In the genomic region with DNA sequence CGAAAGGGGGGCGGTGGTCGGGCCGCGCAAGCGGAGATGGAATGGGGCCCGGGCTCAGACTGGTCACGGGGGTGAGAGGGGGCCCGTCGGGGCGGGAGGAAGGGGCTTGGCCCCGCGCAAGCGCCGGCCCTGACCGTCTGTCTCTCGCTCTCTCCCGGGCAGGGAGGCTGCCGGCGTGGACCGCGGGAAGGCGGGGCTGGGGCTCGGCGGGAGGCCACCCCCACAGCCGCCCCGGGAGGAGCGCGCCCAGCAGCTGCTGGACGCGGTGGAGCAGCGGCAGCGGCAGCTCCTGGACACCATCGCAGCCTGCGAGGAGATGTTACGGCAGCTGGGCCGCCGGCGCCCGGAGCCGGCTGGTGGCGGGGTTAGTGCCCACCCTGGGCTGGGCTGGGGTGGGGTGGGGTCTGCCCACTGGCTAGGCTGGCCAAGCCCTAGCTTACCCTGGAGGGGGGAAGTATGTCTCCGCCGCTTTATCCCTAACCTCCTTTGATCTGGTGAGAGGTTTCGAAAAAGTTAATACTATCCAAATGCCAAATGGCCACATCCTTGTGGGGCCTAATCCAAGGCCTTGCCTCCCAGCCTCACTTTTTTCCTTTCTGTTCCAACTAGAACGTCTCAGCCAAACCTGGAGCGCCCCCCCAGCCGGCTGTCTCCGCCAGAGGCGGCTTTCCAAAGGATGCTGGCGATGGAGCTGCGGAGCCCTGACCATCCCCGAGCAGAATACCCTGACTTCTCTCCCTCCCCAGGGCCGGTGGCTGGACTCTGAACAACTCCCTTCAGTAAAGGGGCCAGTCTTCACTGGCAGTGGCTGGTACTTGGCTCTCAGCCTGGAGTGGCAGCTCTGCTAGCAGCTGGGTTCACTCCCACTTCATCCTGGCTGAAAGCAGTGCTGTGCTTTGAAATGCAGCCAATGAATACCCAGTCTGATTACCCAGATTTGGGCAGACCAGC, we compare ENCODE assay signal across 9 cellular contexts. TPM values are rescaled to one million over a fixed set of nuclear protein-coding genes. Genes with fewer than 3 reads are reported as not detected.
A peak's percentile ranks its signal among the peaks of the same experiment; 100 is the strongest.
DNase-seq lines count a peak whose midpoint lies in the region; ATAC-seq, FAIRE-seq and TF ChIP-seq lines count a peak whose summit lies in the region.
"Had no signal": no experiment of that assay in that cellular context is flagged by ENCODE, and none has a peak within 500 bp of the region (broad histone marks: within the 10 kb centered on the region; RNA-seq: fewer than 3 reads in every experiment).

No MANE protein-coding gene starts in this region.

- peak; percentile 25 for ATAC-seq in HG03196 (IDR thresholded peaks at IDR 0.05; ENCODE audit: unreplicated experiment)

- peaks cover 11% of the 10 kb centered on the region for H3K36me3 Mint-ChIP-seq in activated naive CD4-positive, alpha-beta T cell treated with anti-CD3 and anti-CD28 coated beads, Interleukin-2, amount 50 U/mL, for 24 hours
- peaks cover 29% of the 10 kb centered on the region for H3K36me3 Mint-ChIP-seq in nephron progenitor cell (ENCODE audit: low read depth)

- no peak for FAIRE-seq in frontal cortex (lab: Jason Lieb, UNC)
- FAIRE-seq: endometrium had no signal

- no peak for TF ChIP-seq CTCF in nephron progenitor cell (IDR thresholded peaks at IDR 0.05)

- peak overlapping the region; percentile 90 for H3K27ac Mint-ChIP-seq in activated naive CD4-positive, alpha-beta T cell treated with anti-CD3 and anti-CD28 coated beads, Interleukin-2, amount 50 U/mL, for 24 hours
- peak overlapping the region; percentile 93 for H3K27ac Mint-ChIP-seq in nephron progenitor cell

- DNase-seq in Caki2 (ENCODE audit: low read depth) (peak; percentile 64), GM19238 (ENCODE audit: insufficient read length, low spot score) (peak; percentile 65), NCI-H510A treated with DMSO at 0.1 percent for 48 hours (lab: John Stamatoyannopoulos, UW) (peak; percentile 100), frontal cortex (ENCODE audit: low spot score in 2 of 2) (peak; percentile 78 to 84), nephron progenitor cell (peak; percentile 85)
- DNase-seq in activated effector memory CD4-positive, alpha-beta T cell treated with anti-CD3 and anti-CD28 coated beads, Interleukin-2, amount 50 U/mL, for 16 hours: no peak

- no peaks in the 10 kb centered on the region for H3K9me3 Mint-ChIP-seq in activated naive CD4-positive, alpha-beta T cell treated with anti-CD3 and anti-CD28 coated beads, Interleukin-2, amount 50 U/mL, for 24 hours
- H3K9me3 Mint-ChIP-seq in nephron progenitor cell: no peaks in the 10 kb centered on the region

- H3K4me3 Mint-ChIP-seq in activated naive CD4-positive, alpha-beta T cell treated with anti-CD3 and anti-CD28 coated beads, Interleukin-2, amount 50 U/mL, for 24 hours: peak overlapping the region; percentile 96
- H3K4me3 Mint-ChIP-seq in nephron progenitor cell: peak overlapping the region; percentile 92

- peaks cover 41% of the 10 kb centered on the region for H3K4me1 Mint-ChIP-seq in activated naive CD4-positive, alpha-beta T cell treated with anti-CD3 and anti-CD28 coated beads, Interleukin-2, amount 50 U/mL, for 24 hours
- peaks cover 24% of the 10 kb centered on the region for H3K4me1 Mint-ChIP-seq in nephron progenitor cell

- in situ Hi-C loops in Caki2 (cut with HindIII; ENCODE audit: low pct_unique_long_range_greater_than_20kb, low sequenced_read_pairs): no loop called here

- H3K27me3 Mint-ChIP-seq in activated naive CD4-positive, alpha-beta T cell treated with anti-CD3 and anti-CD28 coated beads, Interleukin-2, amount 50 U/mL, for 24 hours: no peaks in the 10 kb centered on the region
- H3K27me3 Mint-ChIP-seq in nephron progenitor cell (ENCODE audit: low read depth, poor library complexity): no peaks in the 10 kb centered on the region

RNA-seq across cellular contexts. Expression of a gene that starts 0.6 kb away (rescaled TPM):
- total RNA-seq in Caki2 (2014; rRNA removed; shearing (Covaris generic); ENCODE audit: low replicate concordance): 12.3 and 25.1 TPM in 2 replicates
- 16.3 TPM for total RNA-seq in frontal cortex

RNA-seq across cellular contexts. Expression of a gene that starts 1.1 kb away (rescaled TPM):
- total RNA-seq in Caki2 (2014; rRNA removed; shearing (Covaris generic); ENCODE audit: low replicate concordance): 123 and 133 TPM in 2 replicates
- total RNA-seq in frontal cortex: 16.3 TPM

RNA-seq across cellular contexts. Expression of a gene that starts 15.0 kb away (rescaled TPM):
- 18.0 and 30.0 TPM in 2 replicates for total RNA-seq in Caki2 (2014; rRNA removed; shearing (Covaris generic); ENCODE audit: low replicate concordance)
- 28.9 TPM for total RNA-seq in frontal cortex

RNA-seq across cellular contexts. Expression of a gene that starts 43.7 kb away (rescaled TPM):
- not detected in 2 replicates for total RNA-seq in Caki2 (2014; rRNA removed; shearing (Covaris generic); ENCODE audit: low replicate concordance)
- total RNA-seq in frontal cortex: 8.6 TPM

RNA-seq across cellular contexts. Expression of a gene that starts 50.7 kb away (rescaled TPM):
- total RNA-seq in Caki2 (2014; rRNA removed; shearing (Covaris generic); ENCODE audit: low replicate concordance): 2.5 and 4.1 TPM in 2 replicates
- total RNA-seq in frontal cortex: 2.0 TPM
